18 cellular contexts compared by ENCODE assay signal in genomic region chr20:14984768-14985622, GRCh38.
A peak's percentile ranks its signal among the peaks of the same experiment; 100 is the strongest.
DNase-seq lines count a peak whose midpoint lies in the region; ATAC-seq, FAIRE-seq and TF ChIP-seq lines count a peak whose summit lies in the region.
"Had no signal": no experiment of that assay in that cellular context is flagged by ENCODE, and none has a peak within 500 bp of the region (broad histone marks: within the 10 kb centered on the region; RNA-seq: fewer than 3 reads in every experiment).

No MANE protein-coding gene starts in this region.

- H3K4me1 ChIP-seq in astrocyte (ENCODE audit: insufficient read depth, low read length) = no peaks in the 10 kb centered on the region

- peaks cover 6% of the 10 kb centered on the region for H3K36me3 Mint-ChIP-seq in astrocyte (ENCODE audit: low read depth, unreplicated experiment)
- peaks cover 4% of the 10 kb centered on the region for H3K36me3 Mint-ChIP-seq in chondrocyte (ENCODE audit: low read depth)

- no peak overlapping the region for H3K4me3 ChIP-seq in astrocyte (ENCODE audit: insufficient read depth, low read depth, low read length)

- H3K9me3 Mint-ChIP-seq in astrocyte (ENCODE audit: unreplicated experiment) = peaks cover 21% of the 10 kb centered on the region
- peaks cover 18% of the 10 kb centered on the region for H3K9me3 Mint-ChIP-seq in chondrocyte (ENCODE audit: low read depth)

- peak; percentile 37 for ATAC-seq in left colon
- ATAC-seq: activated T-cell treated with anti-CD3 and anti-CD28 coated beads, Interleukin-2, amount 50 U/mL, for 4 hours; natural killer cell had no signal

- H3K9me3 ChIP-seq in astrocyte (ENCODE audit: insufficient read depth, low read depth, low read length) = peaks cover 3% of the 10 kb centered on the region

- H3K27ac Mint-ChIP-seq in astrocyte (ENCODE audit: unreplicated experiment) (peak overlapping the region; percentile 20), chondrocyte (ENCODE audit: unreplicated experiment) (no peak overlapping the region)
- H3K27ac Mint-ChIP-seq: natural killer cell had no signal

- TF ChIP-seq CTCF in astrocyte (IDR thresholded peaks at IDR 0.05; ENCODE audit: insufficient read depth, low read depth, low read length) (no peak), chondrocyte (IDR thresholded peaks at IDR 0.05) (no peak)

- intact Hi-C loops in left colon (cut with DNase I, micrococcal nuclease) = no loop called here

- H3K4me3 Mint-ChIP-seq in astrocyte (ENCODE audit: unreplicated experiment) = no peak overlapping the region
- H3K4me3 Mint-ChIP-seq in chondrocyte (ENCODE audit: unreplicated experiment) = no peak overlapping the region
- H3K4me3 Mint-ChIP-seq: activated T-cell treated with anti-CD3 and anti-CD28 coated beads, Interleukin-2, amount 50 U/mL, for 4 hours; natural killer cell had no signal

- H3K4me1 Mint-ChIP-seq in astrocyte (ENCODE audit: low read depth, unreplicated experiment) (peaks cover 3% of the 10 kb centered on the region), chondrocyte (ENCODE audit: low read depth) (peaks cover 8% of the 10 kb centered on the region)
- H3K4me1 Mint-ChIP-seq: natural killer cell had no signal

- H3K36me3 ChIP-seq in astrocyte (ENCODE audit: insufficient read depth, low read length) = no peaks in the 10 kb centered on the region

- no peaks in the 10 kb centered on the region for H3K27me3 ChIP-seq in astrocyte (ENCODE audit: insufficient read depth, low read length)

- H3K79me2 ChIP-seq in astrocyte (ENCODE audit: insufficient read depth, low read length) = no peaks in the 10 kb centered on the region

- H3K27ac ChIP-seq in astrocyte (ENCODE audit: low read depth, low read length) = no peak overlapping the region

- H3K9ac ChIP-seq in astrocyte (ENCODE audit: low read length) = no peak overlapping the region

- peak; percentile 35 for DNase-seq in HT-29 (ENCODE audit: low spot score)
- DNase-seq in astrocyte (ENCODE audit: low read depth) = peak; percentile 39
- DNase-seq in left colon = no peak
- DNase-seq in pulmonary artery endothelial cell (ENCODE audit: low read depth, low spot score) = peak; percentile 90
- DNase-seq in SHP77 (lab: John Stamatoyannopoulos, UW) = no peak
- no peak for DNase-seq in NCI-H748 treated with DMSO at 0.1 percent for 48 hours (lab: John Stamatoyannopoulos, UW)
- DNase-seq in chondrocyte (ENCODE audit: low spot score) = no peak
- no peak for DNase-seq in NCI-H82 treated with DMSO at 0.1 percent for 48 hours (lab: John Stamatoyannopoulos, UW; ENCODE audit: unreplicated experiment)
- DNase-seq: activated CD4-positive, alpha-beta T cell treated with anti-CD3 and anti-CD28 coated beads for 48 hours; activated T-cell treated with anti-CD3 and anti-CD28 coated beads, Interleukin-2, amount 50 U/mL, for 4 hours; AML-193; head of caudate nucleus; natural killer cell; SIG-M5; stimulated activated CD4-positive, alpha-beta T cell treated with anti-CD3 and anti-CD28 coated beads, Interleukin-4, amount 100 ng/mL, for 4 hours; T-helper 9 cell had no signal

- H2AFZ ChIP-seq in astrocyte (ENCODE audit: low read depth, low read length) = no peak overlapping the region

- H4K20me1 ChIP-seq in astrocyte (ENCODE audit: insufficient read depth, low read length) = no peaks in the 10 kb centered on the region

- H3K27me3 Mint-ChIP-seq in astrocyte (ENCODE audit: low read depth, unreplicated experiment) = no peaks in the 10 kb centered on the region
- no peaks in the 10 kb centered on the region for H3K27me3 Mint-ChIP-seq in chondrocyte (ENCODE audit: low read depth)

- H3K4me2 ChIP-seq in astrocyte (ENCODE audit: low read length) = no peak overlapping the region

- no peak for FAIRE-seq in astrocyte (lab: Jason Lieb, UNC)
- FAIRE-seq: GM18507, HTR-8/SVneo had no signal

Comparison
In these comparisons a context has a peak if more than half of its experiments do, and no peak if none do; other contexts are left out.
1. DNase-seq: peak in HT-29 (single experiment), astrocyte (single experiment) and pulmonary artery endothelial cell (single experiment); none in left colon (0 of 2), SHP77 (0 of 2), NCI-H748 treated with DMSO at 0.1 percent for 48 hours (single experiment), chondrocyte (single experiment) and NCI-H82 treated with DMSO at 0.1 percent for 48 hours (single experiment).